In the genomic region with DNA sequence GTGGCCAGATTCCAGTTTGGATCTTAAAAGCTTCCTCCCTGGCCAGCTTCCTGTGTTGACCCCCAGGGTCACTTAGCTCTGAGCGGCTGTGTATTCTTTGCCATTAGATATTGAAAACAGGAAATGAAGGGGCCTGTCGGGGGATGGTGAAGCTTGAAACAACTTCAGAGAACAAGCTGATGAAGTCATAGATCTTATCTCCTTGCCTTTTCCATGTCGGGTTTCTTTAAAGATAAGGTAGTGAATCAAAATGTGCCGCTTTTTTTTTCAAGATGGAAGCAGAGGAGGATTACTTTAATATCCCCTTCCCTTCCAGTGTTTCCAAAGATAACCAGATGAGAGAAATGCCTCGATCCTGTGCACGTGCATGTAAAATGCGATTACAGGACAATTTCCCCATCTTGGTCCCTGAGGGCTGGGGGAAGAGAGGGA, we compare ENCODE assay signal across 8 cellular contexts.
DNase-seq lines count a peak whose midpoint lies in the region; ATAC-seq and TF ChIP-seq lines count a peak whose summit lies in the region.

No MANE protein-coding gene starts in this region.

- peaks cover 7% of the 10 kb centered on the region in 2 donors for H3K4me1 Mint-ChIP-seq in natural killer cell treated with Interleukin-12 subunit alpha and Interleukin-12 subunit beta and Interleukin-15 and Interleukin-18, amount 100 ng/mL, for 72 hours (ENCODE audit: low read depth in 2 of 2)
- peaks cover 0 to 8% of the 10 kb centered on the region in 2 donors for H3K4me1 Mint-ChIP-seq in natural killer cell
- peaks cover 66% of the 10 kb centered on the region for H3K4me1 Mint-ChIP-seq in activated T-helper 2 cell treated with anti-CD3 and anti-CD28 coated beads, Interferon-gamma antibody, Interleukin-2, Interleukin-4, amounts not matched to agents 10 μg/mL and 5 μg/mL and 100 μg/mL, durations not matched to agents 14 hours and 24 hours and 36 hours (ENCODE audit: low read depth)

- H3K9me3 ChIP-seq in uterus = no peaks in the 10 kb centered on the region

- H3K9me3 Mint-ChIP-seq in natural killer cell treated with Interleukin-12 subunit alpha and Interleukin-12 subunit beta and Interleukin-15 and Interleukin-18, amount 100 ng/mL, for 72 hours = no peaks in the 10 kb centered on the region
- no peaks in the 10 kb centered on the region for H3K9me3 Mint-ChIP-seq in natural killer cell
- peaks cover 5% of the 10 kb centered on the region for H3K9me3 Mint-ChIP-seq in activated T-helper 2 cell treated with anti-CD3 and anti-CD28 coated beads, Interferon-gamma antibody, Interleukin-2, Interleukin-4, amounts not matched to agents 10 μg/mL and 5 μg/mL and 100 μg/mL, durations not matched to agents 14 hours and 24 hours and 36 hours

- no peak overlapping the region for H3K4me3 ChIP-seq in uterus

- H3K27ac Mint-ChIP-seq in natural killer cell treated with Interleukin-12 subunit alpha and Interleukin-12 subunit beta and Interleukin-15 and Interleukin-18, amount 100 ng/mL, for 72 hours = peak overlapping the region; percentile 18 to 80
- H3K27ac Mint-ChIP-seq in natural killer cell = peak overlapping the region in 1 of 2 donors; percentile 17
- peak overlapping the region; percentile 96 for H3K27ac Mint-ChIP-seq in activated T-helper 2 cell treated with anti-CD3 and anti-CD28 coated beads, Interferon-gamma antibody, Interleukin-2, Interleukin-4, amounts not matched to agents 10 μg/mL and 5 μg/mL and 100 μg/mL, durations not matched to agents 14 hours and 24 hours and 36 hours

- H3K27me3 Mint-ChIP-seq in natural killer cell treated with Interleukin-12 subunit alpha and Interleukin-12 subunit beta and Interleukin-15 and Interleukin-18, amount 100 ng/mL, for 72 hours = peaks cover 8 to 27% of the 10 kb centered on the region in 2 donors
- peaks cover 9 to 29% of the 10 kb centered on the region in 2 donors for H3K27me3 Mint-ChIP-seq in natural killer cell (ENCODE audit: low read depth in 2 of 2)
- H3K27me3 Mint-ChIP-seq in activated T-helper 2 cell treated with anti-CD3 and anti-CD28 coated beads, Interferon-gamma antibody, Interleukin-2, Interleukin-4, amounts not matched to agents 10 μg/mL and 5 μg/mL and 100 μg/mL, durations not matched to agents 14 hours and 24 hours and 36 hours (ENCODE audit: low read depth) = no peaks in the 10 kb centered on the region

- peak overlapping the region; percentile 22 for H3K4me3 Mint-ChIP-seq in natural killer cell treated with Interleukin-12 subunit alpha and Interleukin-12 subunit beta and Interleukin-15 and Interleukin-18, amount 100 ng/mL, for 72 hours
- no peak overlapping the region for H3K4me3 Mint-ChIP-seq in natural killer cell
- peak overlapping the region; percentile 49 for H3K4me3 Mint-ChIP-seq in activated T-helper 2 cell treated with anti-CD3 and anti-CD28 coated beads, Interferon-gamma antibody, Interleukin-2, Interleukin-4, amounts not matched to agents 10 μg/mL and 5 μg/mL and 100 μg/mL, durations not matched to agents 14 hours and 24 hours and 36 hours (ENCODE audit: low read depth)

- H3K27ac ChIP-seq in uterus = peak overlapping the region; percentile 32 to 66

- H3K27me3 ChIP-seq in uterus = no peaks in the 10 kb centered on the region

- TF ChIP-seq POLR2A in uterus (IDR thresholded peaks at IDR 0.05) = no peak

- TF ChIP-seq CTCF in natural killer cell (IDR thresholded peaks at IDR 0.05) (no peak), uterus (IDR thresholded peaks at IDR 0.05) (no peak)

- intact Hi-C loops in natural killer cell (cut with micrococcal nuclease) = no loop called here
- intact Hi-C loops in activated T-helper 2 cell treated with anti-CD3 and anti-CD28 coated beads, Interferon-gamma antibody, Interleukin-2, Interleukin-4, amounts not matched to agents 10 μg/mL and 5 μg/mL and 100 μg/mL, durations not matched to agents 14 hours and 24 hours and 36 hours (cut with micrococcal nuclease) = loop anchor here (1.0 to 2.0 kb wide), 7 partner anchors 18 to 146 kb away; no protein-coding TSS in a partner anchor
- intact Hi-C loops in uterus (cut with DNase I; ENCODE audit: low total_unique reads) = no loop called here

- no peak for ATAC-seq in natural killer cell treated with Interleukin-12 subunit alpha and Interleukin-12 subunit beta and Interleukin-15 and Interleukin-18, amount 100 ng/mL, for 72 hours
- no peak for ATAC-seq in natural killer cell
- ATAC-seq in GM19455 (IDR thresholded peaks at IDR 0.05; ENCODE audit: unreplicated experiment) = no peak
- ATAC-seq in HG03097 (IDR thresholded peaks at IDR 0.05; ENCODE audit: low FRiP score, unreplicated experiment) = no peak

- no peaks in the 10 kb centered on the region for H3K4me1 ChIP-seq in uterus

- H3K36me3 Mint-ChIP-seq in natural killer cell treated with Interleukin-12 subunit alpha and Interleukin-12 subunit beta and Interleukin-15 and Interleukin-18, amount 100 ng/mL, for 72 hours = no peaks in the 10 kb centered on the region
- H3K36me3 Mint-ChIP-seq in natural killer cell = no peaks in the 10 kb centered on the region
- peaks cover 89% of the 10 kb centered on the region for H3K36me3 Mint-ChIP-seq in activated T-helper 2 cell treated with anti-CD3 and anti-CD28 coated beads, Interferon-gamma antibody, Interleukin-2, Interleukin-4, amounts not matched to agents 10 μg/mL and 5 μg/mL and 100 μg/mL, durations not matched to agents 14 hours and 24 hours and 36 hours (ENCODE audit: low read depth)

- no peaks in the 10 kb centered on the region for H3K36me3 ChIP-seq in uterus

- DNase-seq in natural killer cell treated with Interleukin-12 subunit alpha and Interleukin-12 subunit beta and Interleukin-15 and Interleukin-18, amount 100 ng/mL, for 72 hours (ENCODE audit: low spot score) = no peak
- DNase-seq in natural killer cell (no peak), kidney tubule cell (ENCODE audit: low spot score) (peak; percentile 9), uterus (peak; percentile 41 to 64), SW 1271 (lab: John Stamatoyannopoulos, UW) (no peak)
- DNase-seq in activated T-helper 2 cell treated with anti-CD3 and anti-CD28 coated beads, Interferon-gamma antibody, Interleukin-2, Interleukin-4, amounts not matched to agents 10 μg/mL and 5 μg/mL and 100 μg/mL, durations not matched to agents 14 hours and 24 hours and 36 hours (ENCODE audit: low spot score) = peak; percentile 44

Comparison
In these comparisons a context has a peak if more than half of its experiments do, and no peak if none do; other contexts are left out.
1. DNase-seq: peak in activated T-helper 2 cell treated with anti-CD3 and anti-CD28 coated beads, Interferon-gamma antibody, Interleukin-2, Interleukin-4, amounts not matched to agents 10 μg/mL and 5 μg/mL and 100 μg/mL, durations not matched to agents 14 hours and 24 hours and 36 hours (single experiment), kidney tubule cell (single experiment) and uterus (2 of 2); none in natural killer cell treated with Interleukin-12 subunit alpha and Interleukin-12 subunit beta and Interleukin-15 and Interleukin-18, amount 100 ng/mL, for 72 hours (single experiment), natural killer cell (single experiment) and SW 1271 (0 of 2).